24 cellular contexts compared by ENCODE assay signal in genomic region chr15:33616485-33616884, GRCh38.
"Had no signal": no experiment of that assay in that cellular context is flagged by ENCODE, and none has a peak within 500 bp of the region (broad histone marks: within the 10 kb centered on the region; RNA-seq: fewer than 3 reads in every experiment).

No MANE protein-coding gene starts in this region.

- H3K27ac ChIP-seq: HL-60, SJCRH30 had no signal

- H3K4me3 ChIP-seq: SJCRH30 had no signal

- H3K9me3 ChIP-seq: SJCRH30 had no signal

- DNase-seq: KBM-7, MV-4-11, NCI-H1092, NCI-H1105 treated with DMSO at 0.1 percent for 48 hours, NCI-H1436, NCI-H187, NCI-H2029, NCI-H2081 treated with DMSO at 0.1 percent for 48 hours, NCI-H2171, NCI-H226, NCI-H446, NCI-H510A, NCI-H524 treated with DMSO at 0.1 percent for 48 hours, NCI-H69, NCI-H774, PC-3, SHP77 treated with DMSO at 0.1 percent for 48 hours, SJCRH30, T-helper 1 cell, T-helper 17 cell had no signal

- H3K27me3 ChIP-seq: SJCRH30 had no signal

- ATAC-seq: Panc1, PC-3, Right ventricle myocardium inferior, SK-N-SH treated with all-trans-retinoic acid at 6 μM for 48 hours, T-helper 17 cell had no signal
